Comparison of ENCODE assay signal across 8 cellular contexts in genomic region chr16:25014500-25015147, GRCh38. TPM values are rescaled to one million over a fixed set of nuclear protein-coding genes. Genes with fewer than 3 reads are reported as not detected.
DNase-seq lines count a peak whose midpoint lies in the region; TF ChIP-seq lines count a peak whose summit lies in the region.

No MANE protein-coding gene starts in this region.

- H2BK5ac ChIP-seq in mesenchymal stem cell (ENCODE audit: low read depth, low read length, poor library complexity, severe bottlenecking), result no peak overlapping the region

- POLR2A ChIA-PET in HEK293T (lab: Yijun Ruan, JAX), result interaction anchor here (0.9 to 2.0 kb wide), 11 partner anchors 11 to 97 kb away, joined by 3 to 11 read pairs (median 6); partner anchors contain the start of gene LCMT1

- no peak overlapping the region for H2AFZ ChIP-seq in mesenchymal stem cell (ENCODE audit: low read depth, low read length)

- peak overlapping the region; percentile 15 to 93 for H3K4ac ChIP-seq in mesenchymal stem cell (ENCODE audit: low read depth in 1 of 2, low read length in 2 of 2)

- peak overlapping the region; percentile 83 for H2BK120ac ChIP-seq in mesenchymal stem cell (ENCODE audit: low read depth, low read length)

- peak overlapping the region; percentile 98 for H3K4me3 ChIP-seq in GM08714 (ENCODE audit: low read length)
- H3K4me3 ChIP-seq in endocrine pancreas (ENCODE audit: control insufficient read depth, insufficient read depth, low read length), result peak overlapping the region; percentile 94
- H3K4me3 ChIP-seq in mesenchymal stem cell (ENCODE audit: insufficient read depth in 1 of 2, low read depth in 1 of 2, low read length in 2 of 2), result peak overlapping the region; percentile 84 to 88
- H3K4me3 ChIP-seq in subcutaneous abdominal adipose tissue (ENCODE audit: low read depth in 1 of 5, low read length in 5 of 5), result peak overlapping the region; percentile 86 to 96 (median 90)

- peak overlapping the region; percentile 67 to 96 for H3K23ac ChIP-seq in mesenchymal stem cell (ENCODE audit: low read length in 2 of 2)

- H3K27me3 ChIP-seq in endocrine pancreas (ENCODE audit: control insufficient read depth, insufficient read depth, low read length) (no peaks in the 10 kb centered on the region), mesenchymal stem cell (ENCODE audit: control insufficient read depth in 1 of 2, insufficient read depth in 1 of 2, low read length in 2 of 2) (no peaks in the 10 kb centered on the region), subcutaneous abdominal adipose tissue (ENCODE audit: control insufficient read depth in 5 of 5, insufficient read depth in 4 of 5, low read length in 5 of 5) (no peaks in the 10 kb centered on the region)

- H3K79me1 ChIP-seq in mesenchymal stem cell (replicated peaks; ENCODE audit: low read length, poor library complexity, severe bottlenecking), result peaks cover 3% of the 10 kb centered on the region

- H3K4me2 ChIP-seq in mesenchymal stem cell (ENCODE audit: low read length, poor library complexity, severe bottlenecking), result peak overlapping the region; percentile 82

- H3K36me3 ChIP-seq in endocrine pancreas (ENCODE audit: control insufficient read depth, insufficient read depth, low read length) (no peaks in the 10 kb centered on the region), mesenchymal stem cell (ENCODE audit: control insufficient read depth in 1 of 2, insufficient read depth in 2 of 2, low read depth in 1 of 2, low read length in 2 of 2) (peaks cover 0 to 7% of the 10 kb centered on the region in 2 experiments), subcutaneous abdominal adipose tissue (ENCODE audit: control insufficient read depth in 5 of 5, insufficient read depth in 5 of 5, low read length in 5 of 5) (peaks cover 0 to 5% (median 2%) of the 10 kb centered on the region in 5 donors)

- H3K9me3 ChIP-seq in endocrine pancreas (ENCODE audit: control insufficient read depth, low read length) (no peaks in the 10 kb centered on the region), mesenchymal stem cell (ENCODE audit: control insufficient read depth, low read length) (no peaks in the 10 kb centered on the region), subcutaneous abdominal adipose tissue (ENCODE audit: control insufficient read depth in 5 of 5, low read length in 5 of 5) (no peaks in the 10 kb centered on the region)

- H3K18ac ChIP-seq in mesenchymal stem cell (ENCODE audit: low read depth in 1 of 2, low read length in 2 of 2), result peak overlapping the region; percentile 97 to 99

- H3K14ac ChIP-seq in mesenchymal stem cell (ENCODE audit: low read length in 2 of 2), result peak overlapping the region; percentile 25 to 37

- CTCF ChIA-PET in HEK293T (lab: Yijun Ruan, JAX), result interaction anchor here (1.2 to 1.3 kb wide), 2 partner anchors 10 to 35 kb away, joined by 3 read pairs; no protein-coding TSS in a partner anchor

- H3K27ac ChIP-seq in mesenchymal stem cell (ENCODE audit: low read length, poor library complexity, severe bottlenecking), result peak overlapping the region; percentile 77
- peak overlapping the region; percentile 89 for H3K27ac ChIP-seq in subcutaneous abdominal adipose tissue (ENCODE audit: low read depth, low read length)

- peak overlapping the region; percentile 88 for H4K91ac ChIP-seq in mesenchymal stem cell (ENCODE audit: low read length)

- under 1% methylated on average over 47 of the region's 51 CpGs for WGBS in mesenchymal stem cell

- DNase-seq in HEK293T (ENCODE audit: extremely low spot score) (peak; percentile 46), NCI-H1105 treated with DMSO at 0.1 percent for 48 hours (lab: John Stamatoyannopoulos, UW) (peak; percentile 47), mesenchymal stem cell (peak; percentile 65), AML-193 (lab: John Stamatoyannopoulos, UW) (no peak)
- DNase-seq in activated CD4-positive, alpha-beta T cell treated with anti-CD3 and anti-CD28 coated beads, Interleukin-2, amount 50 U/mL, for 48 hours, result peak; percentile 28 to 44

- H2BK15ac ChIP-seq in mesenchymal stem cell (ENCODE audit: low read depth, poor library complexity, severe bottlenecking), result no peak overlapping the region

- peak overlapping the region; percentile 84 for H4K8ac ChIP-seq in mesenchymal stem cell (ENCODE audit: low read length)

- H3K4me1 ChIP-seq in endocrine pancreas (ENCODE audit: control insufficient read depth, insufficient read depth, low read length) (no peaks in the 10 kb centered on the region), mesenchymal stem cell (ENCODE audit: control insufficient read depth, insufficient read depth, low read depth, low read length) (peaks cover 17% of the 10 kb centered on the region), subcutaneous abdominal adipose tissue (ENCODE audit: control insufficient read depth in 5 of 5, insufficient read depth in 5 of 5, low read length in 5 of 5) (peaks cover 11 to 61% (median 52%) of the 10 kb centered on the region in 5 donors)

- H2AK5ac ChIP-seq in mesenchymal stem cell (ENCODE audit: low read length, severe bottlenecking), result no peak overlapping the region

- H3K9ac ChIP-seq in endocrine pancreas (ENCODE audit: control insufficient read depth, insufficient read depth, low read length) (peak overlapping the region; percentile 91), mesenchymal stem cell (ENCODE audit: low read length) (peak overlapping the region; percentile 93), subcutaneous abdominal adipose tissue (ENCODE audit: low read length in 5 of 5) (peak overlapping the region; percentile 73 to 98 (median 96))

- peak overlapping the region; percentile 38 to 65 for H2BK12ac ChIP-seq in mesenchymal stem cell (ENCODE audit: low read length in 2 of 2)

TF ChIP-seq in HEK293T, 16 proteins besides CTCF, POLR2A, EP300 and RAD21:
- TF ChIP-seq SP1 (IDR thresholded peaks at IDR 0.05), result no peak
- no peak for TF ChIP-seq FOXK2 (IDR thresholded peaks at IDR 0.05)
- no peak for TF ChIP-seq FOXA1 (IDR thresholded peaks at IDR 0.05)
- TF ChIP-seq FOXM1 (IDR thresholded peaks at IDR 0.05; ENCODE audit: borderline replicate concordance), result no peak
- TF ChIP-seq SUZ12 (IDR thresholded peaks at IDR 0.05), result no peak
- TF ChIP-seq LEF1 (IDR thresholded peaks at IDR 0.05; ENCODE audit: borderline replicate concordance), result no peak
- TF ChIP-seq NFRKB (IDR thresholded peaks at IDR 0.05), result no peak
- no peak for TF ChIP-seq CTBP1 (IDR thresholded peaks at IDR 0.05; ENCODE audit: borderline replicate concordance)
- no peak for TF ChIP-seq ZNF384 (IDR thresholded peaks at IDR 0.05)
- TF ChIP-seq HDGF (IDR thresholded peaks at IDR 0.05; ENCODE audit: borderline replicate concordance), result no peak
- no peak for TF ChIP-seq L3MBTL2 (conservative IDR thresholded peaks at IDR 0.05)
- no peak for TF ChIP-seq BHLHE40 (IDR thresholded peaks at IDR 0.05; ENCODE audit: borderline replicate concordance)

RNA-seq across cellular contexts. Expression of gene ARHGAP17, which starts 0.5 kb away (rescaled TPM):
- polyA plus RNA-seq in mesenchymal stem cell (2013, experiment 1 of 2), result 59.1 TPM
- 55.8 TPM for polyA plus RNA-seq in mesenchymal stem cell (2013, experiment 2 of 2)

Comparison
In these comparisons a context has a peak if more than half of its experiments do, and no peak if none do; other contexts are left out.
1. DNase-seq: peak in HEK293T (single experiment), NCI-H1105 treated with DMSO at 0.1 percent for 48 hours (single experiment), activated CD4-positive, alpha-beta T cell treated with anti-CD3 and anti-CD28 coated beads, Interleukin-2, amount 50 U/mL, for 48 hours (2 of 2) and mesenchymal stem cell (single experiment); none in AML-193 (0 of 2).
2. Peak in every context shown above with its lines, with median percentiles within 50 percentile points of each other: H3K4me3 ChIP-seq and H3K9ac ChIP-seq.